ENCODE assay signal across 22 cellular contexts in genomic region chr6:2712102-2712501, GRCh38. TPM values are rescaled to one million over a fixed set of nuclear protein-coding genes. Genes with fewer than 3 reads are reported as not detected.
DNase-seq lines count a peak whose midpoint lies in the region; ATAC-seq, FAIRE-seq and TF ChIP-seq lines count a peak whose summit lies in the region.
"Had no signal": no experiment of that assay in that cellular context is flagged by ENCODE, and none has a peak within 500 bp of the region (broad histone marks: within the 10 kb centered on the region; RNA-seq: fewer than 3 reads in every experiment).

No MANE protein-coding gene starts in this region.

- peaks cover 8% of the 10 kb centered on the region for H3K27me3 Mint-ChIP-seq in activated CD4-positive, alpha-beta T cell treated with anti-CD3 and anti-CD28 coated beads for 36 hours

- TF ChIP-seq CTCF in right atrium auricular region (IDR thresholded peaks at IDR 0.05): no peak
- TF ChIP-seq CTCF in bronchial epithelial cell (IDR thresholded peaks at IDR 0.05; ENCODE audit: insufficient read depth, low read length, severe bottlenecking): no peak

- H3K4me3 ChIP-seq in right atrium auricular region: no peak overlapping the region
- H3K4me3 ChIP-seq in bronchial epithelial cell (ENCODE audit: low read depth, low read length): no peak overlapping the region
- H3K4me3 ChIP-seq: GM12878, GM23248, HAP-1 had no signal

- DNase-seq in Right ventricle myocardium superior (no peak), right atrium auricular region (ENCODE audit: low spot score) (no peak), bronchial epithelial cell (ENCODE audit: low read depth) (no peak), left ventricle myocardium superior (no peak)
- no peak for DNase-seq in activated CD4-positive, alpha-beta T cell treated with anti-CD3 and anti-CD28 coated beads for 36 hours
- DNase-seq: ACHN; BE2C; C1 segment of cervical spinal cord; CD4-positive, CD25-positive, alpha-beta regulatory T cell; CD8-positive, alpha-beta memory T cell; COR-L47; DMS 273 treated with DMSO at 0.1 percent for 48 hours; DMS53; DND-41; EL; GM23248 had no signal

- H3K27me3 ChIP-seq in right atrium auricular region (no peaks in the 10 kb centered on the region), bronchial epithelial cell (ENCODE audit: control insufficient read depth, insufficient read depth, low read length) (no peaks in the 10 kb centered on the region)

- H3K4me1 Mint-ChIP-seq in activated CD4-positive, alpha-beta T cell treated with anti-CD3 and anti-CD28 coated beads for 36 hours: no peaks in the 10 kb centered on the region
- H3K4me1 Mint-ChIP-seq: CD4-positive, CD25-positive, alpha-beta regulatory T cell; CD8-positive, alpha-beta memory T cell had no signal

- H3K9me3 ChIP-seq in right atrium auricular region: no peaks in the 10 kb centered on the region

- CTCF ChIA-PET in activated CD4-positive, alpha-beta T cell treated with anti-CD3 and anti-CD28 coated beads for 36 hours (lab: Charles Lee): interaction anchor here (1.3 kb wide), 1 partner anchor 15 kb away, joined by 3 read pairs; no protein-coding TSS in a partner anchor

- H3K4me1 ChIP-seq in right atrium auricular region: peaks cover 0 to 6% of the 10 kb centered on the region in 2 donors
- H3K4me1 ChIP-seq: BE2C, HAP-1 had no signal

- POLR2A ChIA-PET in activated CD4-positive, alpha-beta T cell treated with anti-CD3 and anti-CD28 coated beads for 36 hours (lab: Charles Lee): interaction anchor here (0.6 kb wide), 1 partner anchor 152 kb away, joined by 3 read pairs; no protein-coding TSS in a partner anchor

- H3K4me3 Mint-ChIP-seq in activated CD4-positive, alpha-beta T cell treated with anti-CD3 and anti-CD28 coated beads for 36 hours: no peak overlapping the region
- H3K4me3 Mint-ChIP-seq: CD4-positive, CD25-positive, alpha-beta regulatory T cell; CD8-positive, alpha-beta memory T cell had no signal

- H3K27ac ChIP-seq in right atrium auricular region: no peak overlapping the region
- H3K27ac ChIP-seq: GM23248 had no signal

- ATAC-seq in Right ventricle myocardium superior (ENCODE audit: poor library complexity) (peak; percentile 76), left ventricle myocardium superior (peak; percentile 67), GM19035 (IDR thresholded peaks at IDR 0.05; ENCODE audit: unreplicated experiment) (no peak)
- no peak for ATAC-seq in activated CD4-positive, alpha-beta T cell treated with anti-CD3 and anti-CD28 coated beads for 36 hours
- ATAC-seq: GM12878, HepG2 had no signal

- H3K36me3 ChIP-seq in right atrium auricular region (no peaks in the 10 kb centered on the region), bronchial epithelial cell (ENCODE audit: control insufficient read depth, insufficient read depth, low read length) (no peaks in the 10 kb centered on the region)
- H3K36me3 ChIP-seq: BE2C, HAP-1 had no signal

- H3K36me3 Mint-ChIP-seq in activated CD4-positive, alpha-beta T cell treated with anti-CD3 and anti-CD28 coated beads for 36 hours (ENCODE audit: low read depth): no peaks in the 10 kb centered on the region
- H3K36me3 Mint-ChIP-seq: CD4-positive, CD25-positive, alpha-beta regulatory T cell had no signal

- FAIRE-seq in bronchial epithelial cell (lab: Jason Lieb, UNC): peak; percentile 91
- FAIRE-seq: A204.1, GM12878, GM19239, HepG2 had no signal

- peaks cover 3% of the 10 kb centered on the region for H3K9me3 Mint-ChIP-seq in activated CD4-positive, alpha-beta T cell treated with anti-CD3 and anti-CD28 coated beads for 36 hours (ENCODE audit: low read depth)

- no peak overlapping the region for H3K27ac Mint-ChIP-seq in activated CD4-positive, alpha-beta T cell treated with anti-CD3 and anti-CD28 coated beads for 36 hours
- H3K27ac Mint-ChIP-seq: CD4-positive, CD25-positive, alpha-beta regulatory T cell; CD8-positive, alpha-beta memory T cell had no signal

- intact Hi-C loops in Right ventricle myocardium superior (cut with DNase I) (no loop called here), left ventricle myocardium superior (cut with micrococcal nuclease) (no loop called here)
- intact Hi-C loops in activated CD4-positive, alpha-beta T cell treated with anti-CD3 and anti-CD28 coated beads for 36 hours (cut with DNase I, micrococcal nuclease): no loop called here

RNA-seq across cellular contexts. Expression of gene MYLK4, which starts 38.6 kb away (rescaled TPM):
- total RNA-seq in Right ventricle myocardium superior (1.4 TPM), right atrium auricular region (1 to 10 TPM; 1.0 to 3.6 TPM), bronchial epithelial cell (0.13 and 0.26 TPM in 2 replicates), left ventricle myocardium superior (2.5 TPM)
- under 1 TPM; 0.12 to 0.16 TPM for total RNA-seq in activated CD4-positive, alpha-beta T cell treated with anti-CD3 and anti-CD28 coated beads for 36 hours

RNA-seq across cellular contexts. Expression of gene WRNIP1, which starts 53.1 kb away (rescaled TPM):
- 39.8 TPM for total RNA-seq in Right ventricle myocardium superior
- total RNA-seq in right atrium auricular region: 10 to 100 TPM; 51.9 to 53.5 TPM
- 47.9 and 58.4 TPM in 2 replicates for total RNA-seq in bronchial epithelial cell
- 45.1 TPM for total RNA-seq in left ventricle myocardium superior
- total RNA-seq in activated CD4-positive, alpha-beta T cell treated with anti-CD3 and anti-CD28 coated beads for 36 hours: 10 to 100 TPM; 41.6 to 42.3 TPM

Comparison
In these comparisons a context has a peak if more than half of its experiments do, and no peak if none do; other contexts are left out.
1. ATAC-seq: peak in Right ventricle myocardium superior (single experiment) and left ventricle myocardium superior (single experiment); none in GM19035 (single experiment) and activated CD4-positive, alpha-beta T cell treated with anti-CD3 and anti-CD28 coated beads for 36 hours (single experiment).